In the genomic region with DNA sequence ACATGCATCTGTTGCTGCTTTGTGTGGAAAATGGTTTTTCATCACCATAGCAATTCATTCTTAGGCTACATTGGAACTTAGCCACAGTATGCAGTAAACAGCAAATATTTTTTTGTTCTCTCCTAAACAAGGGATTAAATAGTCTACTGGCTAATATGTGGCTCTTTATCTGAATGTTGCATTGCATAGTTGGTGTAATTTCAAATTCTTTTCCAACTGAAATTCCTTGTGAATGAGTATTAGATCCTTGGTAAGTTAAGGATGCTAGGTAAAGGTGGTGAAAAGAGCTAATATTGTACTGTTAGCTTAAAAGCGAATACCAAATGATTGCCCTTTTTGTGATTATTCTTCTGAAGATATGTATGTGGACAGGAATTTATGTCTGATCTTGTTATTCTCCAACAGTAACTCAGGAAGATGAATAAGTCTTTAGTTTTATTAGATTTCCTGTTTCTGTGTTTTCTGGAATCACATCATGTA, we compare ENCODE assay signal across 29 cellular contexts. TPM values are rescaled to one million over a fixed set of nuclear protein-coding genes. Genes with fewer than 3 reads are reported as not detected.
DNase-seq lines count a peak whose midpoint lies in the region; ATAC-seq and TF ChIP-seq lines count a peak whose summit lies in the region.
"Had no signal": no experiment of that assay in that cellular context is flagged by ENCODE, and none has a peak within 500 bp of the region (broad histone marks: within the 10 kb centered on the region; RNA-seq: fewer than 3 reads in every experiment).

No MANE protein-coding gene starts in this region.

- H3K4me3 ChIP-seq in left ventricle myocardium inferior (no peak overlapping the region), psoas muscle (no peak overlapping the region)
- H3K4me3 ChIP-seq: BLaER1, GM12878, left lung had no signal

- H3K27me3 ChIP-seq in left ventricle myocardium inferior (ENCODE audit: low read depth) (no peaks in the 10 kb centered on the region), psoas muscle (ENCODE audit: insufficient read depth in 3 of 3, low read length in 2 of 3) (no peaks in the 10 kb centered on the region)
- H3K27me3 ChIP-seq: BLaER1, left lung had no signal

- peaks cover 36% of the 10 kb centered on the region for H3K4me1 Mint-ChIP-seq in brain
- H3K4me1 Mint-ChIP-seq: natural killer cell had no signal

- ATAC-seq in Right ventricle myocardium inferior (no peak), psoas muscle (no peak), HG03196 (IDR thresholded peaks at IDR 0.05; ENCODE audit: unreplicated experiment) (no peak)
- ATAC-seq: GM12878, left lung, natural killer cell had no signal

- H3K9me3 Mint-ChIP-seq in brain, result peaks cover 4 to 24% (median 18%) of the 10 kb centered on the region in 5 experiments

- H3K9me3 ChIP-seq in left ventricle myocardium inferior (replicated peaks), result no peaks in the 10 kb centered on the region
- no peaks in the 10 kb centered on the region for H3K9me3 ChIP-seq in psoas muscle
- H3K9me3 ChIP-seq: BLaER1, Caco-2 had no signal

- H3K36me3 Mint-ChIP-seq in brain, result peaks cover 11% of the 10 kb centered on the region
- H3K36me3 Mint-ChIP-seq: natural killer cell had no signal

- H3K36me3 ChIP-seq in left ventricle myocardium inferior (no peaks in the 10 kb centered on the region), psoas muscle (ENCODE audit: insufficient read depth in 1 of 2, low read depth in 1 of 2) (peaks cover 0 to 3% of the 10 kb centered on the region in 2 donors)
- H3K36me3 ChIP-seq: BLaER1, left lung had no signal

- peaks cover 94% of the 10 kb centered on the region for H3K4me1 ChIP-seq in left ventricle myocardium inferior
- H3K4me1 ChIP-seq in psoas muscle, result peaks cover 67% of the 10 kb centered on the region
- H3K4me1 ChIP-seq: BLaER1, Caco-2, left lung had no signal

- peaks cover 8% of the 10 kb centered on the region for H3K27me3 Mint-ChIP-seq in brain

- DNase-seq in left ventricle myocardium inferior (no peak), Right ventricle myocardium inferior (ENCODE audit: missing footprints) (no peak), iris pigment epithelial cell (ENCODE audit: low read depth) (peak; percentile 33), psoas muscle (no peak), NCI-H1436 (lab: John Stamatoyannopoulos, UW) (no peak)
- DNase-seq: 8988T; activated CD4-positive, alpha-beta T cell treated with anti-CD3 and anti-CD28 coated beads for 48 hours; activated naive CD4-positive, alpha-beta T cell treated with Interleukin-2 at 50 U/mL for 16 hours; activated T-cell treated with anti-CD3 and anti-CD28 coated beads, Interleukin-2, amount 50 U/mL, for 48 hours; amniotic stem cell; Caco-2; DMS79 treated with DMSO at 0.1 percent for 48 hours; foreskin melanocyte; HCEC 1CT; hypothalamus; left lung; natural killer cell; NCI-H1048; NCI-H187 treated with DMSO at 0.1 percent for 48 hours; NCI-H526 treated with DMSO at 0.1 percent for 48 hours; stimulated activated CD4-positive, alpha-beta T cell treated with anti-CD3 and anti-CD28 coated beads, Interleukin-2, amount 100 ng/mL, for 24 hours; substantia nigra had no signal

- intact Hi-C loops in left ventricle myocardium inferior (cut with micrococcal nuclease) (no loop called here), Right ventricle myocardium inferior (cut with DNase I) (no loop called here), psoas muscle (cut with DNase I) (no loop called here)

- H3K27ac ChIP-seq in left ventricle myocardium inferior (replicated peaks) (peak overlapping the region; percentile 39), temporal lobe (ENCODE audit: low read depth, low read length) (peak overlapping the region; percentile 52), psoas muscle (no peak overlapping the region)
- H3K27ac ChIP-seq: BLaER1, epithelial cell of prostate, left lung had no signal

- WGBS in psoas muscle, 3 donors, result 80 to 85% (median 84%) methylated on average over 1 of the region's 1 CpG

- TF ChIP-seq CTCF in left ventricle myocardium inferior (IDR thresholded peaks at IDR 0.05; ENCODE audit: borderline replicate concordance) (no peak), brain (conservative IDR thresholded peaks at IDR 0.05) (no peak), psoas muscle (IDR thresholded peaks at IDR 0.05) (no peak)

- peak overlapping the region in 2 of 5 experiments; percentile 70 to 78 for H3K4me3 Mint-ChIP-seq in brain
- H3K4me3 Mint-ChIP-seq: natural killer cell had no signal

- peak overlapping the region in 4 of 5 experiments; percentile 30 to 94 (median 70) for H3K27ac Mint-ChIP-seq in brain
- H3K27ac Mint-ChIP-seq: natural killer cell had no signal

RNA-seq across cellular contexts. Expression of gene MLIP, which starts 1.0 kb away (rescaled TPM):
- total RNA-seq in left ventricle myocardium inferior (397 TPM), Right ventricle myocardium inferior (407 TPM), temporal lobe (5.9 TPM), psoas muscle (100 to 1,000 TPM; 140 to 365 (median 171) TPM)
- polyA plus RNA-seq in brain (ENCODE audit: insufficient read depth, low read depth, low replicate concordance) (1.6 TPM), psoas muscle (100 to 1,000 TPM in 2 of 3 donors, 10 to 100 TPM in 1; 51.5 to 163 (median 119) TPM)
- total RNA-seq: GM12878; natural killer cell; T-helper 1 cell treated with Interleukin-12 subunit alpha and Interleukin-12 subunit beta and Interleukin-4 antibody, amounts not matched to agents 30 ng/mL and 1 ng/mL, for 36 hours had no signal
- polyA plus RNA-seq: GM12878 had no signal

Comparison
In these comparisons a context has a peak if more than half of its experiments do, and no peak if none do; other contexts are left out.
1. RNA of gene MLIP, which starts 1.0 kb away (total RNA-seq): 407 TPM in Right ventricle myocardium inferior (single experiment), 397 TPM in left ventricle myocardium inferior (single experiment) and 140 to 365 TPM in psoas muscle; 5.9 TPM in temporal lobe (single experiment); every median in the first group is over 10 times any median in the second.